30 cellular contexts compared by ENCODE assay signal in genomic region chr10:100620087-100620835, GRCh38.
"Had no signal": no experiment of that assay in that cellular context is flagged by ENCODE, and none has a peak within 500 bp of the region (broad histone marks: within the 10 kb centered on the region; RNA-seq: fewer than 3 reads in every experiment).

No MANE protein-coding gene starts in this region.

- H3K4me3 Mint-ChIP-seq: naive thymus-derived CD8-positive, alpha-beta T cell; natural killer cell treated with Interleukin-12 subunit alpha and Interleukin-12 subunit beta and Interleukin-15 and Interleukin-18, amount 100 ng/mL, for 72 hours; nephron progenitor cell; neural crest cell; stimulated activated memory B cell treated with anti-CD40 and anti-IgM and Interleukin-4, amounts not matched to agents 10 μg/mL and 1 μg/mL and 100 μg/mL, for 72 hours; stimulated activated naive CD8-positive, alpha-beta T cell treated with anti-CD3 and anti-CD28 coated beads, Interleukin-15, amount 100 ng/mL, for 72 hours; type B pancreatic cell had no signal

- H3K9me3 Mint-ChIP-seq: natural killer cell treated with Interleukin-12 subunit alpha and Interleukin-12 subunit beta and Interleukin-15 and Interleukin-18, amount 100 ng/mL, for 72 hours; nephron progenitor cell; neural crest cell; stimulated activated memory B cell treated with anti-CD40 and anti-IgM and Interleukin-4, amounts not matched to agents 10 μg/mL and 1 μg/mL and 100 μg/mL, for 72 hours; stimulated activated naive CD8-positive, alpha-beta T cell treated with anti-CD3 and anti-CD28 coated beads, Interleukin-15, amount 100 ng/mL, for 72 hours; type B pancreatic cell had no signal

- H3K27ac ChIP-seq: neutrophil, pancreas, psoas muscle, right lobe of liver, sigmoid colon, suprapubic skin, testis, tibial artery, transverse colon, upper lobe of right lung, uterus had no signal

- H3K36me3 ChIP-seq: neutrophil, pancreas, right lobe of liver, sigmoid colon, suprapubic skin, tibial artery, transverse colon, upper lobe of right lung, uterus had no signal

- H3K4me3 ChIP-seq: pancreas, psoas muscle, right lobe of liver, sigmoid colon, suprapubic skin, testis, tibial artery, transverse colon, upper lobe of right lung, uterus had no signal

- H3K4me1 ChIP-seq: pancreas, psoas muscle, right lobe of liver, suprapubic skin, testis, transverse colon, upper lobe of right lung, uterus had no signal

- H3K27me3 ChIP-seq: right lobe of liver, testis had no signal

- DNase-seq: naive thymus-derived CD8-positive, alpha-beta T cell; nephron progenitor cell; nucleus accumbens; pancreas; psoas muscle; right cardiac atrium; right lobe of liver; sigmoid colon; small intestine; stimulated activated CD4-positive, alpha-beta T cell treated with anti-CD3 and anti-CD28 coated beads, Interleukin-12 subunit alpha, Interleukin-12 subunit beta, amount 100 ng/mL, for 4 hours; stimulated activated CD4-positive, alpha-beta T cell treated with anti-CD3 and anti-CD28 coated beads, Interleukin-1b, Interleukin-23, amount 100 ng/mL, for 48 hours; stimulated activated CD4-positive, alpha-beta T cell treated with anti-CD3 and anti-CD28 coated beads, Interleukin-4, amount 100 ng/mL, for 1 hour; stimulated activated CD4-positive, alpha-beta T cell treated with anti-CD3 and anti-CD28 coated beads, Interleukin-4, amount 100 ng/mL, for 4 hours; stimulated activated CD8-positive, alpha-beta memory T cell treated with anti-CD3 and anti-CD28 coated beads, Interleukin-4, amount 100 ng/mL, for 48 hours; stimulated activated naive CD4-positive, alpha-beta T cell; stimulated activated naive CD8-positive, alpha-beta T cell treated with anti-CD3 and anti-CD28 coated beads, Interleukin-15, amount 100 ng/mL, for 72 hours; stimulated activated naive CD8-positive, alpha-beta T cell treated with anti-CD3 and anti-CD28 coated beads, Interleukin-15, Interleukin-2, amounts not matched to agents 100 U/mL and 50 U/mL, for 24 hours; substantia nigra; testis; transverse colon; upper lobe of right lung; uterus had no signal

- H3K36me3 Mint-ChIP-seq: naive thymus-derived CD8-positive, alpha-beta T cell; natural killer cell treated with Interleukin-12 subunit alpha and Interleukin-12 subunit beta and Interleukin-15 and Interleukin-18, amount 100 ng/mL, for 72 hours; stimulated activated memory B cell treated with anti-CD40 and anti-IgM and Interleukin-4, amounts not matched to agents 10 μg/mL and 1 μg/mL and 100 μg/mL, for 72 hours; type B pancreatic cell had no signal

- H3K9me3 ChIP-seq: neutrophil, pancreas, psoas muscle, right lobe of liver, sigmoid colon, suprapubic skin, testis, tibial artery, transverse colon, upper lobe of right lung, uterus had no signal

- H3K27ac Mint-ChIP-seq: naive thymus-derived CD8-positive, alpha-beta T cell; natural killer cell treated with Interleukin-12 subunit alpha and Interleukin-12 subunit beta and Interleukin-15 and Interleukin-18, amount 100 ng/mL, for 72 hours; nephron progenitor cell; progenitor cell of endocrine pancreas; stimulated activated memory B cell treated with anti-CD40 and anti-IgM and Interleukin-4, amounts not matched to agents 10 μg/mL and 1 μg/mL and 100 μg/mL, for 72 hours; stimulated activated naive CD8-positive, alpha-beta T cell treated with anti-CD3 and anti-CD28 coated beads, Interleukin-15, amount 100 ng/mL, for 72 hours; type B pancreatic cell had no signal

- H3K4me1 Mint-ChIP-seq: stimulated activated memory B cell treated with anti-CD40 and anti-IgM and Interleukin-4, amounts not matched to agents 10 μg/mL and 1 μg/mL and 100 μg/mL, for 72 hours; stimulated activated naive CD8-positive, alpha-beta T cell treated with anti-CD3 and anti-CD28 coated beads, Interleukin-15, amount 100 ng/mL, for 72 hours had no signal
